ENCODE assay signal across 21 cellular contexts in the genomic region with DNA sequence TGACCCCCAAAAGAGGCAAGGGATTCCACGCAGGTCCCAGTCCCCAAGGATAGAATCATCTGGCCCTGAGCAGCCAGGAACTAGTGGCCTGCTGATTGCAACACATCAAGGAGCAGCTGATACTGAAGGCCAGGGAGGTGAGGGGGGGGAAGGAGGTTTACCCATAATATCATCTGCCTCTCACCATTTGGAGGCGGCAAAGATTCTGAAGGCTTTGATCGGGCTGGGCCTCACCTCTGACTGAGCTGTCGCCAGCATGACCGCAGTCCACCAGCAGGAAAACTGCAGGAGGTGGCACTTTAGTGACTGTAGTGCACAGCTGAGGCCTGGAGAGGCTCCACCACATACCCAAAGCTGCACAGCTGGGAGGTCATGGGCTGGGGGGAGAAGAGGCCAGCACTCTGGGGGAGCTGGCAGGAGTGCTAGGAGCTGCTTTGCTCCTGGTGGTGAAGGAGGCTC. TPM values are rescaled to one million over a fixed set of nuclear protein-coding genes. Genes with fewer than 3 reads are reported as not detected.
DNase-seq lines count a peak whose midpoint lies in the region; ATAC-seq and TF ChIP-seq lines count a peak whose summit lies in the region.
"Had no signal": no experiment of that assay in that cellular context is flagged by ENCODE, and none has a peak within 500 bp of the region (broad histone marks: within the 10 kb centered on the region; RNA-seq: fewer than 3 reads in every experiment).

No MANE protein-coding gene starts in this region.

- H3K4me2 ChIP-seq in neuronal stem cell (ENCODE audit: insufficient read depth, low read length, poor library complexity, severe bottlenecking): no peak overlapping the region

- H3K9me3 ChIP-seq in AG04450 (ENCODE audit: control insufficient read depth, insufficient read depth, low read length) (no peaks in the 10 kb centered on the region), neuronal stem cell (replicated peaks in 1 of 2; ENCODE audit: control insufficient read depth in 2 of 2, insufficient read depth in 1 of 2, low read depth in 1 of 2, low read length in 2 of 2) (no peaks in the 10 kb centered on the region)
- H3K9me3 ChIP-seq: colonic mucosa, gastrocnemius medialis, Peyer's patch had no signal

- no peaks in the 10 kb centered on the region for H3K27me3 Mint-ChIP-seq in chondrocyte (ENCODE audit: low read depth)

- no peaks in the 10 kb centered on the region for H3K36me3 ChIP-seq in neuronal stem cell (replicated peaks in 1 of 2; ENCODE audit: control insufficient read depth in 2 of 2, insufficient read depth in 2 of 2, low read length in 2 of 2)
- H3K36me3 ChIP-seq: colonic mucosa, gastrocnemius medialis, Peyer's patch had no signal

- peaks cover 66% of the 10 kb centered on the region for H3K4me1 Mint-ChIP-seq in chondrocyte (ENCODE audit: low read depth)
- H3K4me1 Mint-ChIP-seq: stimulated activated naive CD8-positive, alpha-beta T cell treated with anti-CD3 and anti-CD28 coated beads, Interleukin-15, amount 100 ng/mL, for 72 hours had no signal

- no peak overlapping the region for H2BK12ac ChIP-seq in neuronal stem cell (ENCODE audit: low read length)

- H3K4me3 ChIP-seq in AG04450 (ENCODE audit: low read depth, low read length): no peak overlapping the region
- H3K4me3 ChIP-seq in neuronal stem cell (ENCODE audit: low read length in 2 of 2): no peak overlapping the region
- H3K4me3 ChIP-seq: colonic mucosa, gastrocnemius medialis, Peyer's patch had no signal

- H3K4me1 ChIP-seq in neuronal stem cell (ENCODE audit: control insufficient read depth in 2 of 2, insufficient read depth in 1 of 2, low read depth in 1 of 2, low read length in 2 of 2): peaks cover 0 to 11% of the 10 kb centered on the region in 2 donors
- H3K4me1 ChIP-seq: colonic mucosa, gastrocnemius medialis had no signal

- no peak overlapping the region for H3K4ac ChIP-seq in neuronal stem cell (ENCODE audit: low read length)

- DNase-seq in AG04450 (ENCODE audit: low read depth, low spot score) (no peak), chondrocyte (ENCODE audit: low spot score) (peak; percentile 59), neuronal stem cell (ENCODE audit: low spot score) (no peak), NCI-H1105 treated with DMSO at 0.1 percent for 48 hours (lab: John Stamatoyannopoulos, UW) (no peak), NCI-H1092 treated with DMSO at 0.1 percent for 48 hours (lab: John Stamatoyannopoulos, UW) (no peak)
- DNase-seq in central memory CD4-positive, alpha-beta T cell: no peak
- DNase-seq: activated effector memory CD4-positive, alpha-beta T cell treated with Interleukin-2 at 50 U/mL for 16 hours; AML-193; colonic mucosa; gastrocnemius medialis; GDM1; left ventricle myocardium superior; NCI-H2081; stimulated activated naive CD8-positive, alpha-beta T cell treated with anti-CD3 and anti-CD28 coated beads, Interleukin-15, amount 100 ng/mL, for 72 hours had no signal

- no peaks in the 10 kb centered on the region for H3K36me3 Mint-ChIP-seq in chondrocyte (ENCODE audit: low read depth)
- H3K36me3 Mint-ChIP-seq: natural killer cell treated with Interleukin-12 subunit alpha and Interleukin-12 subunit beta and Interleukin-15 and Interleukin-18, amount 100 ng/mL, for 72 hours; WTC11 had no signal

- no peaks in the 10 kb centered on the region for H3K79me1 ChIP-seq in neuronal stem cell (ENCODE audit: low read depth, low read length)

- H3K9me3 Mint-ChIP-seq in chondrocyte (ENCODE audit: low read depth): no peaks in the 10 kb centered on the region
- H3K9me3 Mint-ChIP-seq: natural killer cell treated with Interleukin-12 subunit alpha and Interleukin-12 subunit beta and Interleukin-15 and Interleukin-18, amount 100 ng/mL, for 72 hours; stimulated activated naive CD8-positive, alpha-beta T cell treated with anti-CD3 and anti-CD28 coated beads, Interleukin-15, amount 100 ng/mL, for 72 hours; WTC11 had no signal

- TF ChIP-seq EP300 in Ishikawa (IDR thresholded peaks at IDR 0.05; ENCODE audit: borderline replicate concordance): peak; percentile 49

- H3K14ac ChIP-seq in neuronal stem cell (ENCODE audit: low read length): no peak overlapping the region

- H2BK120ac ChIP-seq in neuronal stem cell (ENCODE audit: low read depth, low read length): no peak overlapping the region

- H3K18ac ChIP-seq in neuronal stem cell (ENCODE audit: low read length): peak overlapping the region; percentile 54

- CTCF ChIA-PET in AG04450 (lab: Charles Lee): interaction anchor here (0.5 to 3.7 kb wide), 6 partner anchors 9 to 59 kb away, joined by 3 to 17 read pairs (median 8); no protein-coding TSS in a partner anchor

- H2BK5ac ChIP-seq in neuronal stem cell (ENCODE audit: low read length): peak overlapping the region; percentile 48

- peak overlapping the region; percentile 62 for H2BK15ac ChIP-seq in neuronal stem cell (ENCODE audit: low read length)

- H3K23ac ChIP-seq in neuronal stem cell (ENCODE audit: low read depth, low read length, poor library complexity): no peak overlapping the region

- POLR2A ChIA-PET in AG04450 (lab: Yijun Ruan, JAX): interaction anchor here (1.5 kb wide), 1 partner anchor 13 kb away, joined by 3 read pairs; no protein-coding TSS in a partner anchor

- H3K27ac ChIP-seq in AG04450 (ENCODE audit: low read depth, low read length) (no peak overlapping the region), neuronal stem cell (replicated peaks; ENCODE audit: low read length) (no peak overlapping the region)
- H3K27ac ChIP-seq: colonic mucosa, gastrocnemius medialis, Peyer's patch had no signal

- H3K4me3 Mint-ChIP-seq in chondrocyte (ENCODE audit: unreplicated experiment): no peak overlapping the region
- H3K4me3 Mint-ChIP-seq: natural killer cell treated with Interleukin-12 subunit alpha and Interleukin-12 subunit beta and Interleukin-15 and Interleukin-18, amount 100 ng/mL, for 72 hours; stimulated activated naive CD8-positive, alpha-beta T cell treated with anti-CD3 and anti-CD28 coated beads, Interleukin-15, amount 100 ng/mL, for 72 hours; WTC11 had no signal

- H3K27ac Mint-ChIP-seq in chondrocyte (ENCODE audit: unreplicated experiment): no peak overlapping the region
- H3K27ac Mint-ChIP-seq: natural killer cell treated with Interleukin-12 subunit alpha and Interleukin-12 subunit beta and Interleukin-15 and Interleukin-18, amount 100 ng/mL, for 72 hours; stimulated activated naive CD8-positive, alpha-beta T cell treated with anti-CD3 and anti-CD28 coated beads, Interleukin-15, amount 100 ng/mL, for 72 hours had no signal

- WGBS in neuronal stem cell (ENCODE audit: extremely low coverage in 2 of 2, insufficient read length in 2 of 2, insufficient replicate concordance in 1 of 2), 2 donors: no CpG with 5 or more reads among the region's 5 CpGs

- no peak; the same call in 1 of the 2 replicates for TF ChIP-seq RAD21 in Ishikawa (IDR thresholded peaks at IDR 0.05; ENCODE audit: low read depth)

- H4K91ac ChIP-seq in neuronal stem cell (ENCODE audit: low read depth, low read length, poor library complexity): no peak overlapping the region

- H3K27me3 ChIP-seq in AG04450 (ENCODE audit: control insufficient read depth, insufficient read depth, low read length) (no peaks in the 10 kb centered on the region), neuronal stem cell (ENCODE audit: control insufficient read depth in 3 of 3, insufficient read depth in 3 of 3, low read depth in 1 of 3, low read length in 3 of 3) (peaks cover 0 to 36% (median 0%) of the 10 kb centered on the region in 3 experiments)
- H3K27me3 ChIP-seq: colonic mucosa, gastrocnemius medialis, Peyer's patch had no signal

- no peak overlapping the region for H4K8ac ChIP-seq in neuronal stem cell (ENCODE audit: low read depth, low read length)

- ATAC-seq in HG03439 (IDR thresholded peaks at IDR 0.05; ENCODE audit: unreplicated experiment): no peak
- ATAC-seq: gastrocnemius medialis; left ventricle myocardium superior; natural killer cell treated with Interleukin-12 subunit alpha and Interleukin-12 subunit beta and Interleukin-15 and Interleukin-18, amount 100 ng/mL, for 72 hours; stimulated activated naive CD8-positive, alpha-beta T cell treated with anti-CD3 and anti-CD28 coated beads, Interleukin-15, amount 100 ng/mL, for 72 hours; WTC11 had no signal

- no peak overlapping the region for H3K9ac ChIP-seq in neuronal stem cell (ENCODE audit: low read depth, low read length, poor library complexity)

- H2AFZ ChIP-seq in neuronal stem cell (ENCODE audit: low read length): no peak overlapping the region

- H2AK5ac ChIP-seq in neuronal stem cell (ENCODE audit: low read depth, low read length): peak overlapping the region; percentile 74

- TF ChIP-seq CTCF in AG04450 (IDR thresholded peaks at IDR 0.05; ENCODE audit: low read depth, low read length) (0 out of 2 replicates have a peak, but pooled peaks have one; percentile 8), chondrocyte (IDR thresholded peaks at IDR 0.05) (peak; percentile 24)

TF ChIP-seq in Ishikawa, 13 proteins besides CTCF, POLR2A, EP300 and RAD21 (continues in another document):
- TF ChIP-seq NFIC (IDR thresholded peaks at IDR 0.05) (peak; percentile 41; the same call in 1 of the 2 replicates), CEBPB (IDR thresholded peaks at IDR 0.05) (peak; percentile 64), TAF1 (IDR thresholded peaks at IDR 0.05; ENCODE audit: low read depth) (no peak), TCF12 (IDR thresholded peaks at IDR 0.05; ENCODE audit: low read depth) (peak; percentile 57), ZBTB7A (IDR thresholded peaks at IDR 0.05; ENCODE audit: low read depth) (no peak), TEAD4 (IDR thresholded peaks at IDR 0.05) (0 out of 2 replicates have a peak, but pooled peaks have one; percentile 25)
- TF ChIP-seq, protein P1, sequence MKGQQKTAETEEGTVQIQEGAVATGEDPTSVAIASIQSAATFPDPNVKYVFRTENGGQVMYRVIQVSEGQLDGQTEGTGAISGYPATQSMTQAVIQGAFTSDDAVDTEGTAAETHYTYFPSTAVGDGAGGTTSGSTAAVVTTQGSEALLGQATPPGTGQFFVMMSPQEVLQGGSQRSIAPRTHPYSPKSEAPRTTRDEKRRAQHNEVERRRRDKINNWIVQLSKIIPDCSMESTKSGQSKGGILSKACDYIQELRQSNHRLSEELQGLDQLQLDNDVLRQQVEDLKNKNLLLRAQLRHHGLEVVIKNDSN (IDR thresholded peaks at IDR 0.05): no peak

RNA-seq across cellular contexts. Expression of a gene that starts 20.5 kb away (rescaled TPM):
- polyA plus RNA-seq in AG04450 (2011; rRNA removed): 39.9 and 62.4 TPM in 2 replicates
- 101 and 116 TPM in 2 replicates for polyA minus RNA-seq in AG04450 (2011; rRNA and poly(A)+ RNA removed)
- 85.8 to 236 TPM (median 216 TPM) in 3 replicates for total RNA-seq in chondrocyte
- 8.3 TPM for polyA plus RNA-seq in neuronal stem cell (2013, experiment 1 of 2)
- 6.8 TPM for polyA plus RNA-seq in neuronal stem cell (2013, experiment 2 of 2)

RNA-seq across cellular contexts. Expression of a gene that starts 40.4 kb away (rescaled TPM):
- not detected in 2 replicates for polyA plus RNA-seq in AG04450 (2011; rRNA removed)
- polyA minus RNA-seq in AG04450 (2011; rRNA and poly(A)+ RNA removed): not detected in 2 replicates
- total RNA-seq in chondrocyte: 0.10 TPM in 1 of 3 replicates, not detected in the others
- 1.2 TPM for polyA plus RNA-seq in neuronal stem cell (2013, experiment 1 of 2)
- 1.1 TPM for polyA plus RNA-seq in neuronal stem cell (2013, experiment 2 of 2)
- total RNA-seq: gastrocnemius medialis; left ventricle myocardium superior; MCF 10A; natural killer cell treated with Interleukin-12 subunit alpha and Interleukin-12 subunit beta and Interleukin-15 and Interleukin-18, amount 100 ng/mL, for 72 hours; Peyer's patch; pulmonary artery endothelial cell had no signal

RNA-seq across cellular contexts. Expression of a gene that starts 59.7 kb away (rescaled TPM):
- polyA plus RNA-seq in AG04450 (2011; rRNA removed): 62.4 and 81.7 TPM in 2 replicates
- 87.6 and 106 TPM in 2 replicates for polyA minus RNA-seq in AG04450 (2011; rRNA and poly(A)+ RNA removed)
- total RNA-seq in chondrocyte: 28.9 to 38.0 TPM (median 31.1 TPM) in 3 replicates
- 40.5 TPM for polyA plus RNA-seq in neuronal stem cell (2013, experiment 1 of 2)
- polyA plus RNA-seq in neuronal stem cell (2013, experiment 2 of 2): 39.2 TPM
